ENCODE assay signal across 29 cellular contexts in the genomic region with DNA sequence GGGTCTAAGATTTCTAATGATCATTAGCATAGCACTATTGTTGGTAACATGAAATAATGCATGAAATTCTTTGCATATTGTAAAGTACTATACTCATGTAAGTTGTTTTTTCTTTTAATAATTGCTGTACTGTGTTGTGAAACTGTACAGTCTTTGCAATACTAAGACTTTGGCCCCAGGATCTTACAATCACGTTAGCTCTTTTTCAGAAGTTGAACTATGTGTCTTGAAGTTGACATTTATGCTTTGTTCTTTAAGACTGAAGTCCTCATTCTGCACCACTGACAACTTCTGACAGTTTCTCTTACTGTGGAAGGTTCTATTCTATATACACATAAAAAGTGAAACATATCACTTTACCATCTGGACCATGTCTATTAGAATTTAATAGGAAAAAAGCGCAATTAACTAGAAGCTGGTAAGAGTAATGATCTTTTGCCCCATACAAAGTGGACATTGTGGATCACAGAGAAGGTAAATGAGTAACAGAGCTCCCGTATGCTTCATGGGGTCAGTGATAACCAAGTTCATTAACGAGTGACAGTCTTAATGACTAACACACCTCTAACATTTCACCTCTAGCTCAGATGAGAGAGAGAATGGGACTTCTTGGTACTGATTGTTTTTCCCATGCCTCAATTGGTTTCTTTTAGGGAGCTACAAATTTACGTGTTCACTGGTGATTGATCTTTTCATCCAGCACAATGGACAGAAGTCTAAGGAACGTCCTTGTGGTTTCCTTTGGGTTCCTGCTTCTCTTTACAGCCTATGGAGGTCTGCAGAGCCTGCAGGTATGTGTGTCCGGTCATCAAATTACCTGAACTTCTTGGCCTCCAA. TPM values are rescaled to one million over a fixed set of nuclear protein-coding genes. Genes with fewer than 3 reads are reported as not detected.
A peak's percentile ranks its signal among the peaks of the same experiment; 100 is the strongest.
DNase-seq lines count a peak whose midpoint lies in the region; ATAC-seq and TF ChIP-seq lines count a peak whose summit lies in the region.
"Had no signal": no experiment of that assay in that cellular context is flagged by ENCODE, and none has a peak within 500 bp of the region (broad histone marks: within the 10 kb centered on the region; RNA-seq: fewer than 3 reads in every experiment).

A gene (plus strand): TSS at position 530 of the 837 bp plus-strand sequence. CDS start 175 bp downstream, at position 705.

- no peak for TF ChIP-seq EP300 in Ishikawa (IDR thresholded peaks at IDR 0.05; ENCODE audit: borderline replicate concordance)

- WGBS in hepatocyte (ENCODE audit: low lambda C conversion rate, missing lambda C conversion rate), result 65% methylated on average over 7 of the region's 7 CpGs
- 31% methylated on average over 7 of the region's 7 CpGs for WGBS in right lobe of liver (ENCODE audit: insufficient coverage, low coverage, low lambda C conversion rate, missing lambda C conversion rate)

- TF ChIP-seq CTCF in hepatocyte (IDR thresholded peaks at IDR 0.05; ENCODE audit: poor library complexity), result no peak
- TF ChIP-seq CTCF in right lobe of liver (IDR thresholded peaks at IDR 0.05), result no peak
- TF ChIP-seq CTCF in brain microvascular endothelial cell (IDR thresholded peaks at IDR 0.05; ENCODE audit: low read depth, low read length, missing control alignments), result no peak

- peak within 1 kb of the TSS; percentile 57 for H3K4me2 ChIP-seq in hepatocyte

- no peaks in the 10 kb centered on the region for H4K20me1 ChIP-seq in hepatocyte (ENCODE audit: insufficient read depth, poor library complexity, severe bottlenecking)

- H3K27me3 ChIP-seq in hepatocyte (no peaks in the 10 kb centered on the region), right lobe of liver (no peaks in the 10 kb centered on the region), brain microvascular endothelial cell (replicated peaks) (no peaks in the 10 kb centered on the region)
- H3K27me3 ChIP-seq: BE2C had no signal

- H3K4me3 ChIP-seq in hepatocyte (no peak within 1 kb of the TSS), right lobe of liver (peak within 1 kb of the TSS in 1 of 3 donors; percentile 18), brain microvascular endothelial cell (ENCODE audit: low read depth, low read length) (no peak within 1 kb of the TSS)
- H3K4me3 ChIP-seq: MG63, SJSA1 had no signal

- DNase-seq in hepatocyte (ENCODE audit: low spot score), result no peak
- no peak for DNase-seq in right lobe of liver
- DNase-seq in renal cortical epithelial cell (ENCODE audit: low read depth), result peak; percentile 16
- no peak for DNase-seq in activated CD4-positive, alpha-beta T cell treated with anti-CD3 and anti-CD28 coated beads for 48 hours
- no peak for DNase-seq in brain microvascular endothelial cell
- no peak for DNase-seq in COLO829 (ENCODE audit: low spot score)
- DNase-seq: 8988T; ACHN; BE2C; CD8-positive, alpha-beta memory T cell; DMS153; DND-41; KBM-7; MG63; NCI-H1105 treated with DMSO at 0.1 percent for 48 hours; NCI-H146; NCI-H2029; NCI-H446; NCI-H524 treated with DMSO at 0.1 percent for 48 hours; NCI-H774; PC-3; Right ventricle myocardium superior; RPMI8226 had no signal

- peak within 1 kb of the TSS; percentile 85 for H3K27ac ChIP-seq in hepatocyte
- peak within 1 kb of the TSS in 2 of 3 donors; percentile 22 to 48 for H3K27ac ChIP-seq in right lobe of liver
- no peak within 1 kb of the TSS for H3K27ac ChIP-seq in brain microvascular endothelial cell
- H3K27ac ChIP-seq: SJSA1 had no signal

- in situ Hi-C loops in brain microvascular endothelial cell (cut with HindIII; ENCODE audit: low pct_ligation_motif_present, low sequenced_read_pairs), result no loop called here

- H3K9me2 ChIP-seq in hepatocyte (replicated peaks; ENCODE audit: insufficient read depth), result no peaks in the 10 kb centered on the region

- no peak for TF ChIP-seq POLR2A in right lobe of liver (IDR thresholded peaks at IDR 0.05)

- intact Hi-C loops in right lobe of liver (cut with DNase I), result no loop called here

- H3K36me3 ChIP-seq in hepatocyte (replicated peaks; ENCODE audit: insufficient read depth, low read depth) (no peaks in the 10 kb centered on the region), right lobe of liver (no peaks in the 10 kb centered on the region), brain microvascular endothelial cell (replicated peaks) (no peaks in the 10 kb centered on the region)
- H3K36me3 ChIP-seq: BE2C, MG63, SJSA1 had no signal

- H3K79me2 ChIP-seq in hepatocyte, result no peaks in the 10 kb centered on the region

- no peak within 1 kb of the TSS for H2AFZ ChIP-seq in hepatocyte

- peaks cover 30% of the 10 kb centered on the region for H3K4me1 ChIP-seq in hepatocyte (ENCODE audit: insufficient read depth)
- peaks cover 0 to 22% (median 5%) of the 10 kb centered on the region in 4 donors for H3K4me1 ChIP-seq in right lobe of liver
- H3K4me1 ChIP-seq: SJSA1 had no signal

- no peaks in the 10 kb centered on the region for H3K9me3 ChIP-seq in hepatocyte (ENCODE audit: low read depth)
- H3K9me3 ChIP-seq in right lobe of liver, result no peaks in the 10 kb centered on the region
- H3K9me3 ChIP-seq: BE2C, MG63, SJSA1 had no signal

- ATAC-seq in right lobe of liver (peak; percentile 41 to 66 (median 52)), HG02852 (IDR thresholded peaks at IDR 0.05; ENCODE audit: unreplicated experiment) (no peak)
- ATAC-seq: HCT116, PC-3 had no signal

- TF ChIP-seq RAD21 in Ishikawa (IDR thresholded peaks at IDR 0.05; ENCODE audit: low read depth), result no peak

TF ChIP-seq in Ishikawa, 13 proteins besides CTCF, POLR2A, EP300 and RAD21:
- TF ChIP-seq, protein P1, sequence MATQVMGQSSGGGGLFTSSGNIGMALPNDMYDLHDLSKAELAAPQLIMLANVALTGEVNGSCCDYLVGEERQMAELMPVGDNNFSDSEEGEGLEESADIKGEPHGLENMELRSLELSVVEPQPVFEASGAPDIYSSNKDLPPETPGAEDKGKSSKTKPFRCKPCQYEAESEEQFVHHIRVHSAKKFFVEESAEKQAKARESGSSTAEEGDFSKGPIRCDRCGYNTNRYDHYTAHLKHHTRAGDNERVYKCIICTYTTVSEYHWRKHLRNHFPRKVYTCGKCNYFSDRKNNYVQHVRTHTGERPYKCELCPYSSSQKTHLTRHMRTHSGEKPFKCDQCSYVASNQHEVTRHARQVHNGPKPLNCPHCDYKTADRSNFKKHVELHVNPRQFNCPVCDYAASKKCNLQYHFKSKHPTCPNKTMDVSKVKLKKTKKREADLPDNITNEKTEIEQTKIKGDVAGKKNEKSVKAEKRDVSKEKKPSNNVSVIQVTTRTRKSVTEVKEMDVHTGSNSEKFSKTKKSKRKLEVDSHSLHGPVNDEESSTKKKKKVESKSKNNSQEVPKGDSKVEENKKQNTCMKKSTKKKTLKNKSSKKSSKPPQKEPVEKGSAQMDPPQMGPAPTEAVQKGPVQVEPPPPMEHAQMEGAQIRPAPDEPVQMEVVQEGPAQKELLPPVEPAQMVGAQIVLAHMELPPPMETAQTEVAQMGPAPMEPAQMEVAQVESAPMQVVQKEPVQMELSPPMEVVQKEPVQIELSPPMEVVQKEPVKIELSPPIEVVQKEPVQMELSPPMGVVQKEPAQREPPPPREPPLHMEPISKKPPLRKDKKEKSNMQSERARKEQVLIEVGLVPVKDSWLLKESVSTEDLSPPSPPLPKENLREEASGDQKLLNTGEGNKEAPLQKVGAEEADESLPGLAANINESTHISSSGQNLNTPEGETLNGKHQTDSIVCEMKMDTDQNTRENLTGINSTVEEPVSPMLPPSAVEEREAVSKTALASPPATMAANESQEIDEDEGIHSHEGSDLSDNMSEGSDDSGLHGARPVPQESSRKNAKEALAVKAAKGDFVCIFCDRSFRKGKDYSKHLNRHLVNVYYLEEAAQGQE (IDR thresholded peaks at IDR 0.05; ENCODE audit: low read depth), result peak; percentile 45; the same call in 1 of the 2 replicates
- no peak for TF ChIP-seq TAF1 (IDR thresholded peaks at IDR 0.05; ENCODE audit: low read depth)
- TF ChIP-seq FOXM1 (IDR thresholded peaks at IDR 0.05; ENCODE audit: borderline replicate concordance, low read depth), result no peak
- TF ChIP-seq TEAD4 (IDR thresholded peaks at IDR 0.05), result no peak
- TF ChIP-seq EGR1 (IDR thresholded peaks at IDR 0.05), result no peak

RNA-seq across cellular contexts. Expression of the gene that starts here (rescaled TPM):
- total RNA-seq in hepatocyte, result 66.6 and 67.1 TPM in 2 replicates
- polyA plus RNA-seq in hepatocyte, result 32.6 and 38.8 TPM in 2 replicates
- 10 to 100 TPM in 1 of 6 experiments, 1 to 10 TPM in 5; 1.4 to 15.8 (median 4.9) TPM for total RNA-seq in right lobe of liver
- not detected in 2 replicates for total RNA-seq in renal cortical epithelial cell
- total RNA-seq: CD8-positive, alpha-beta memory T cell; H4; PC-3; Right ventricle myocardium superior; SJSA1 had no signal
- polyA plus RNA-seq: CD14-positive monocyte; CD8-positive, alpha-beta memory T cell had no signal

Comparison
In these comparisons a context has a peak if more than half of its experiments do, and no peak if none do; other contexts are left out.
1. Peak in DNase-seq in renal cortical epithelial cell; RNA of the gene not detected or under 1 TPM.